In genomic region chr13:27425151-27425917, GRCh38 we compare ENCODE assay signal across 8 cellular contexts. TPM values are rescaled to one million over a fixed set of nuclear protein-coding genes. Genes with fewer than 3 reads are reported as not detected.
DNase-seq lines count a peak whose midpoint lies in the region; ATAC-seq and TF ChIP-seq lines count a peak whose summit lies in the region.

No MANE protein-coding gene starts in this region.

- H3K4me3 ChIP-seq in BLaER1, result peak overlapping the region; percentile 75
- H3K4me3 ChIP-seq in neural cell (ENCODE audit: low read length), result peak overlapping the region; percentile 100

- TF ChIP-seq POLR2A in Raji (IDR thresholded peaks at IDR 0.05; ENCODE audit: insufficient read depth, low read depth, low read length), result 0 out of 2 replicates have a peak, but pooled peaks have one; percentile 4

- H3K27me3 Mint-ChIP-seq in effector memory CD8-positive, alpha-beta T cell, result no peaks in the 10 kb centered on the region

- peaks cover 32 to 34% of the 10 kb centered on the region in 2 donors for H3K4me1 Mint-ChIP-seq in effector memory CD8-positive, alpha-beta T cell (ENCODE audit: low read depth in 2 of 2)

- no peaks in the 10 kb centered on the region for H3F3A ChIP-seq in neural cell (ENCODE audit: insufficient read depth, low read length, poor library complexity, severe bottlenecking)

- peak overlapping the region; percentile 92 for H3K27ac ChIP-seq in BLaER1
- peak overlapping the region; percentile 68 for H3K27ac ChIP-seq in neural cell (ENCODE audit: low read length)

- peaks cover 34% of the 10 kb centered on the region for H3K36me3 ChIP-seq in BLaER1
- no peaks in the 10 kb centered on the region for H3K36me3 ChIP-seq in neural cell (ENCODE audit: insufficient read depth, low read length)

- TF ChIP-seq EP300 in neural cell (conservative IDR thresholded peaks at IDR 0.05; ENCODE audit: poor library complexity, severe bottlenecking), result no peak

- H3K9me3 ChIP-seq in BLaER1, result no peaks in the 10 kb centered on the region
- H3K9me3 ChIP-seq in neural cell (ENCODE audit: low read length), result no peaks in the 10 kb centered on the region

- H3K9me2 ChIP-seq in neural cell (ENCODE audit: insufficient read depth, low read length), result no peaks in the 10 kb centered on the region

- H3K9ac ChIP-seq in BLaER1 (peak overlapping the region; percentile 79), neural cell (ENCODE audit: low read length) (peak overlapping the region; percentile 72)

- peak overlapping the region; percentile 90 to 93 for H3K27ac Mint-ChIP-seq in effector memory CD8-positive, alpha-beta T cell

- TF ChIP-seq RAD21 in neural cell (conservative IDR thresholded peaks at IDR 0.05), result no peak

- no peak for TF ChIP-seq CTCF in neural cell (IDR thresholded peaks at IDR 0.05; ENCODE audit: poor library complexity, severe bottlenecking)

- H3K9me3 Mint-ChIP-seq in effector memory CD8-positive, alpha-beta T cell, result no peaks in the 10 kb centered on the region

- peak in 2 of 3 experiments; percentile 12 to 13 for DNase-seq in effector memory CD8-positive, alpha-beta T cell
- DNase-seq in DMS153 treated with DMSO at 0.1 percent for 48 hours (lab: John Stamatoyannopoulos, UW; ENCODE audit: unreplicated experiment), result no peak
- no peak for DNase-seq in mucosa of gallbladder (ENCODE audit: low spot score)
- no peak for DNase-seq in DMS153 (lab: John Stamatoyannopoulos, UW)

- H3K4me1 ChIP-seq in BLaER1, result peaks cover 49% of the 10 kb centered on the region

- H3K36me3 Mint-ChIP-seq in effector memory CD8-positive, alpha-beta T cell (ENCODE audit: insufficient read depth), result peaks cover 64% of the 10 kb centered on the region

- peak overlapping the region; percentile 76 for H2AFZ ChIP-seq in neural cell (ENCODE audit: low read depth, low read length)

- H3K4me2 ChIP-seq in BLaER1 (peak overlapping the region; percentile 97), neural cell (ENCODE audit: low read length) (peak overlapping the region; percentile 99)

- H3K4me3 Mint-ChIP-seq in effector memory CD8-positive, alpha-beta T cell, result peak overlapping the region; percentile 79 to 85

- H3K79me2 ChIP-seq in neural cell (replicated peaks; ENCODE audit: insufficient read depth, low read length), result peaks cover 8% of the 10 kb centered on the region

- H4K20me1 ChIP-seq in BLaER1 (peaks cover 30% of the 10 kb centered on the region), neural cell (ENCODE audit: insufficient read depth) (no peaks in the 10 kb centered on the region)

- H3K27me3 ChIP-seq in BLaER1 (no peaks in the 10 kb centered on the region), neural cell (ENCODE audit: insufficient read depth, low read depth, low read length) (no peaks in the 10 kb centered on the region)

- ATAC-seq in GM21515 (IDR thresholded peaks at IDR 0.05; ENCODE audit: unreplicated experiment), result peak; percentile 3
- ATAC-seq in effector memory CD8-positive, alpha-beta T cell (replicated peaks), result peak; percentile 0

TF ChIP-seq in neural cell, 6 proteins besides CTCF, POLR2A, EP300 and RAD21:
- TF ChIP-seq MXI1 (conservative IDR thresholded peaks at IDR 0.05; ENCODE audit: poor library complexity, severe bottlenecking) (no peak), SMC3 (conservative IDR thresholded peaks at IDR 0.05; ENCODE audit: poor library complexity) (no peak), REST (IDR thresholded peaks at IDR 0.05; ENCODE audit: borderline replicate concordance) (no peak), TAF1 (IDR thresholded peaks at IDR 0.05; ENCODE audit: low read depth) (no peak), POLR2AphosphoS5 (IDR thresholded peaks at IDR 0.05) (no peak), EZH2 (IDR thresholded peaks at IDR 0.05; ENCODE audit: borderline replicate concordance, insufficient read depth, low read length, poor library complexity, severe bottlenecking) (no peak)

RNA-seq across cellular contexts. Expression of gene GTF3A, which starts 0.9 kb away (rescaled TPM):
- polyA plus RNA-seq in neural cell, result 104 and 111 TPM in 2 replicates
- 59.2 and 64.1 TPM in 2 replicates for polyA minus RNA-seq in neural cell
- total RNA-seq in mucosa of gallbladder, result 65.7 TPM

RNA-seq across cellular contexts. Expression of gene MTIF3, which starts 25.0 kb away (rescaled TPM):
- 66.5 and 68.8 TPM in 2 replicates for polyA plus RNA-seq in neural cell
- 35.3 and 44.6 TPM in 2 replicates for polyA minus RNA-seq in neural cell
- total RNA-seq in mucosa of gallbladder, result 56.3 TPM

Comparison
In these comparisons a context has a peak if more than half of its experiments do, and no peak if none do; other contexts are left out.
1. DNase-seq: peak in effector memory CD8-positive, alpha-beta T cell (2 of 3); none in DMS153 treated with DMSO at 0.1 percent for 48 hours (single experiment), mucosa of gallbladder (single experiment) and DMS153 (single experiment).